ENCODE assay signal across 2 cellular contexts in the genomic region with DNA sequence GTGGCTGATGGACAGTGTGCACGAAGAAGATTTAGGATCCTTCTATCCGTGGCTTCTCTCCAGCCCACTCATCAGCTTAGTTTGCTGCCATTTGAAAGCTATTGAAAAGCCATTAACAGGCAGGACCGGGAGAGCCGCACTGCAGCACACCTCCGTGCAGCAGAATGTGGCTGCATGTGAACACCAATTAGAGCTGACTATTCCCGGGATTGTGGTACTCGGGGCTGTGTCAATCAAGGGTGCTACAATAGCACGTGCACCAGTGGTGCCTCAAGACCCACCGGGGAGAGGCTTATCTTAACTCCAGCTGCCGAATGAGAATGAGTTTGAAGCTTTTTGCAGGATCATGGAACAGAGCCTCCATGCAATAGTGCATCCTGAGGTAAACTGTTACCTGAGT.
TF ChIP-seq lines count a peak whose summit lies in the region.

A gene (plus strand): TSS at position 259 of the 400 bp plus-strand sequence. CDS start 234 bp downstream, outside the sequence.

TF ChIP-seq in GM23338, 12 proteins besides CTCF, POLR2A, EP300 and RAD21:
- TF ChIP-seq, protein P1, sequence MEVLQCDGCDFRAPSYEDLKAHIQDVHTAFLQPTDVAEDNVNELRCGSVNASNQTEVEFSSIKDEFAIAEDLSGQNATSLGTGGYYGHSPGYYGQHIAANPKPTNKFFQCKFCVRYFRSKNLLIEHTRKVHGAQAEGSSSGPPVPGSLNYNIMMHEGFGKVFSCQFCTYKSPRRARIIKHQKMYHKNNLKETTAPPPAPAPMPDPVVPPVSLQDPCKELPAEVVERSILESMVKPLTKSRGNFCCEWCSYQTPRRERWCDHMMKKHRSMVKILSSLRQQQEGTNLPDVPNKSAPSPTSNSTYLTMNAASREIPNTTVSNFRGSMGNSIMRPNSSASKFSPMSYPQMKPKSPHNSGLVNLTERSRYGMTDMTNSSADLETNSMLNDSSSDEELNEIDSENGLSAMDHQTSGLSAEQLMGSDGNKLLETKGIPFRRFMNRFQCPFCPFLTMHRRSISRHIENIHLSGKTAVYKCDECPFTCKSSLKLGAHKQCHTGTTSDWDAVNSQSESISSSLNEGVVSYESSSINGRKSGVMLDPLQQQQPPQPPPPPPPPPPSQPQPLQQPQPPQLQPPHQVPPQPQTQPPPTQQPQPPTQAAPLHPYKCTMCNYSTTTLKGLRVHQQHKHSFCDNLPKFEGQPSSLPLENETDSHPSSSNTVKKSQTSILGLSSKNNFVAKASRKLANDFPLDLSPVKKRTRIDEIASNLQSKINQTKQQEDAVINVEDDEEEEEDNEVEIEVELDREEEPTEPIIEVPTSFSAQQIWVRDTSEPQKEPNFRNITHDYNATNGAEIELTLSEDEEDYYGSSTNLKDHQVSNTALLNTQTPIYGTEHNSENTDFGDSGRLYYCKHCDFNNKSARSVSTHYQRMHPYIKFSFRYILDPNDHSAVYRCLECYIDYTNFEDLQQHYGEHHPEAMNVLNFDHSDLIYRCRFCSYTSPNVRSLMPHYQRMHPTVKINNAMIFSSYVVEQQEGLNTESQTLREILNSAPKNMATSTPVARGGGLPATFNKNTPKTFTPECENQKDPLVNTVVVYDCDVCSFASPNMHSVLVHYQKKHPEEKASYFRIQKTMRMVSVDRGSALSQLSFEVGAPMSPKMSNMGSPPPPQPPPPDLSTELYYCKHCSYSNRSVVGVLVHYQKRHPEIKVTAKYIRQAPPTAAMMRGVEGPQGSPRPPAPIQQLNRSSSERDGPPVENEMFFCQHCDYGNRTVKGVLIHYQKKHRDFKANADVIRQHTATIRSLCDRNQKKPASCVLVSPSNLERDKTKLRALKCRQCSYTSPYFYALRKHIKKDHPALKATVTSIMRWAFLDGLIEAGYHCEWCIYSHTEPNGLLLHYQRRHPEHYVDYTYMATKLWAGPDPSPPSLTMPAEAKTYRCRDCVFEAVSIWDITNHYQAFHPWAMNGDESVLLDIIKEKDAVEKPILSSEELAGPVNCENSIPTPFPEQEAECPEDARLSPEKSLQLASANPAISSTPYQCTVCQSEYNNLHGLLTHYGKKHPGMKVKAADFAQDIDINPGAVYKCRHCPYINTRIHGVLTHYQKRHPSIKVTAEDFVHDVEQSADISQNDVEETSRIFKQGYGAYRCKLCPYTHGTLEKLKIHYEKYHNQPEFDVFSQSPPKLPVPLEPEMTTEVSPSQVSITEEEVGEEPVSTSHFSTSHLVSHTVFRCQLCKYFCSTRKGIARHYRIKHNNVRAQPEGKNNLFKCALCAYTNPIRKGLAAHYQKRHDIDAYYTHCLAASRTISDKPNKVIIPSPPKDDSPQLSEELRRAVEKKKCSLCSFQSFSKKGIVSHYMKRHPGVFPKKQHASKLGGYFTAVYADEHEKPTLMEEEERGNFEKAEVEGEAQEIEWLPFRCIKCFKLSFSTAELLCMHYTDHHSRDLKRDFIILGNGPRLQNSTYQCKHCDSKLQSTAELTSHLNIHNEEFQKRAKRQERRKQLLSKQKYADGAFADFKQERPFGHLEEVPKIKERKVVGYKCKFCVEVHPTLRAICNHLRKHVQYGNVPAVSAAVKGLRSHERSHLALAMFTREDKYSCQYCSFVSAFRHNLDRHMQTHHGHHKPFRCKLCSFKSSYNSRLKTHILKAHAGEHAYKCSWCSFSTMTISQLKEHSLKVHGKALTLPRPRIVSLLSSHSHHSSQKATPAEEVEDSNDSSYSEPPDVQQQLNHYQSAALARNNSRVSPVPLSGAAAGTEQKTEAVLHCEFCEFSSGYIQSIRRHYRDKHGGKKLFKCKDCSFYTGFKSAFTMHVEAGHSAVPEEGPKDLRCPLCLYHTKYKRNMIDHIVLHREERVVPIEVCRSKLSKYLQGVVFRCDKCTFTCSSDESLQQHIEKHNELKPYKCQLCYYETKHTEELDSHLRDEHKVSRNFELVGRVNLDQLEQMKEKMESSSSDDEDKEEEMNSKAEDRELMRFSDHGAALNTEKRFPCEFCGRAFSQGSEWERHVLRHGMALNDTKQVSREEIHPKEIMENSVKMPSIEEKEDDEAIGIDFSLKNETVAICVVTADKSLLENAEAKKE (CRISPR knock-in tag; IDR thresholded peaks at IDR 0.05): no peak
- no peak for TF ChIP-seq EZH2 (IDR thresholded peaks at IDR 0.05; ENCODE audit: low read depth, unreplicated experiment)
- no peak for TF ChIP-seq JUNB (IDR thresholded peaks at IDR 0.05; ENCODE audit: unreplicated experiment)
- TF ChIP-seq CREB1 (CRISPR knock-in tag; IDR thresholded peaks at IDR 0.05; ENCODE audit: low read depth): no peak
- TF ChIP-seq, protein P2, sequence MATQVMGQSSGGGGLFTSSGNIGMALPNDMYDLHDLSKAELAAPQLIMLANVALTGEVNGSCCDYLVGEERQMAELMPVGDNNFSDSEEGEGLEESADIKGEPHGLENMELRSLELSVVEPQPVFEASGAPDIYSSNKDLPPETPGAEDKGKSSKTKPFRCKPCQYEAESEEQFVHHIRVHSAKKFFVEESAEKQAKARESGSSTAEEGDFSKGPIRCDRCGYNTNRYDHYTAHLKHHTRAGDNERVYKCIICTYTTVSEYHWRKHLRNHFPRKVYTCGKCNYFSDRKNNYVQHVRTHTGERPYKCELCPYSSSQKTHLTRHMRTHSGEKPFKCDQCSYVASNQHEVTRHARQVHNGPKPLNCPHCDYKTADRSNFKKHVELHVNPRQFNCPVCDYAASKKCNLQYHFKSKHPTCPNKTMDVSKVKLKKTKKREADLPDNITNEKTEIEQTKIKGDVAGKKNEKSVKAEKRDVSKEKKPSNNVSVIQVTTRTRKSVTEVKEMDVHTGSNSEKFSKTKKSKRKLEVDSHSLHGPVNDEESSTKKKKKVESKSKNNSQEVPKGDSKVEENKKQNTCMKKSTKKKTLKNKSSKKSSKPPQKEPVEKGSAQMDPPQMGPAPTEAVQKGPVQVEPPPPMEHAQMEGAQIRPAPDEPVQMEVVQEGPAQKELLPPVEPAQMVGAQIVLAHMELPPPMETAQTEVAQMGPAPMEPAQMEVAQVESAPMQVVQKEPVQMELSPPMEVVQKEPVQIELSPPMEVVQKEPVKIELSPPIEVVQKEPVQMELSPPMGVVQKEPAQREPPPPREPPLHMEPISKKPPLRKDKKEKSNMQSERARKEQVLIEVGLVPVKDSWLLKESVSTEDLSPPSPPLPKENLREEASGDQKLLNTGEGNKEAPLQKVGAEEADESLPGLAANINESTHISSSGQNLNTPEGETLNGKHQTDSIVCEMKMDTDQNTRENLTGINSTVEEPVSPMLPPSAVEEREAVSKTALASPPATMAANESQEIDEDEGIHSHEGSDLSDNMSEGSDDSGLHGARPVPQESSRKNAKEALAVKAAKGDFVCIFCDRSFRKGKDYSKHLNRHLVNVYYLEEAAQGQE (IDR thresholded peaks at IDR 0.05; ENCODE audit: unreplicated experiment): no peak
- TF ChIP-seq, protein P3, sequence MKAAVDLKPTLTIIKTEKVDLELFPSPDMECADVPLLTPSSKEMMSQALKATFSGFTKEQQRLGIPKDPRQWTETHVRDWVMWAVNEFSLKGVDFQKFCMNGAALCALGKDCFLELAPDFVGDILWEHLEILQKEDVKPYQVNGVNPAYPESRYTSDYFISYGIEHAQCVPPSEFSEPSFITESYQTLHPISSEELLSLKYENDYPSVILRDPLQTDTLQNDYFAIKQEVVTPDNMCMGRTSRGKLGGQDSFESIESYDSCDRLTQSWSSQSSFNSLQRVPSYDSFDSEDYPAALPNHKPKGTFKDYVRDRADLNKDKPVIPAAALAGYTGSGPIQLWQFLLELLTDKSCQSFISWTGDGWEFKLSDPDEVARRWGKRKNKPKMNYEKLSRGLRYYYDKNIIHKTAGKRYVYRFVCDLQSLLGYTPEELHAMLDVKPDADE (IDR thresholded peaks at IDR 0.05): no peak
- no peak for TF ChIP-seq EZH2phosphoT487 (IDR thresholded peaks at IDR 0.05; ENCODE audit: unreplicated experiment)
- TF ChIP-seq POLR2AphosphoS5 (IDR thresholded peaks at IDR 0.05; ENCODE audit: low read depth): no peak
TF ChIP-seq in GM23338: peak in this region for 0.

TF ChIP-seq in neural cell, 6 proteins besides CTCF, POLR2A, EP300 and RAD21:
- TF ChIP-seq, protein P2 (IDR thresholded peaks at IDR 0.05; ENCODE audit: borderline replicate concordance): no peak
- TF ChIP-seq POLR2AphosphoS5 (IDR thresholded peaks at IDR 0.05) (peak; percentile 64), SMC3 (conservative IDR thresholded peaks at IDR 0.05; ENCODE audit: poor library complexity) (peak; percentile 33), MXI1 (conservative IDR thresholded peaks at IDR 0.05; ENCODE audit: poor library complexity, severe bottlenecking) (peak; percentile 70), TAF1 (IDR thresholded peaks at IDR 0.05; ENCODE audit: low read depth) (no peak), EZH2 (IDR thresholded peaks at IDR 0.05; ENCODE audit: borderline replicate concordance, insufficient read depth, low read length, poor library complexity, severe bottlenecking) (no peak)
